In genomic region chr14:38944691-38945090, GRCh38 we compare ENCODE assay signal across 11 cellular contexts.
DNase-seq lines count a peak whose midpoint lies in the region; ATAC-seq and TF ChIP-seq lines count a peak whose summit lies in the region.
"Had no signal": no experiment of that assay in that cellular context is flagged by ENCODE, and none has a peak within 500 bp of the region (broad histone marks: within the 10 kb centered on the region; RNA-seq: fewer than 3 reads in every experiment).

No MANE protein-coding gene starts in this region.

- peaks cover 2% of the 10 kb centered on the region for H3K27me3 Mint-ChIP-seq in brain

- H3K9me3 Mint-ChIP-seq in brain, result peaks cover 0 to 3% (median 2%) of the 10 kb centered on the region in 5 experiments

- peak overlapping the region in 3 of 5 experiments; percentile 16 to 60 (median 54) for H3K27ac Mint-ChIP-seq in brain

- ATAC-seq in HG03342 (IDR thresholded peaks at IDR 0.05; ENCODE audit: unreplicated experiment) (no peak), HG03442 (IDR thresholded peaks at IDR 0.05; ENCODE audit: unreplicated experiment) (no peak), GM21515 (IDR thresholded peaks at IDR 0.05; ENCODE audit: unreplicated experiment) (no peak), GM19328 (IDR thresholded peaks at IDR 0.05; ENCODE audit: unreplicated experiment) (no peak)

- TF ChIP-seq CTCF in brain (conservative IDR thresholded peaks at IDR 0.05), result no peak

- H3K36me3 Mint-ChIP-seq in brain, result no peaks in the 10 kb centered on the region

- H3K4me3 Mint-ChIP-seq in brain, result peak overlapping the region in 2 of 5 experiments; percentile 1 to 12

- peaks cover 5% of the 10 kb centered on the region for H3K4me1 Mint-ChIP-seq in brain

- DNase-seq in DMS 273 treated with DMSO at 0.1 percent for 48 hours (lab: John Stamatoyannopoulos, UW) (peak; percentile 16), fibroblast of peridontal ligament (ENCODE audit: extremely low read depth) (peak; percentile 1), occipital lobe (lab: John Stamatoyannopoulos, UW) (peak; percentile 23)
- DNase-seq: NCI-H1105 treated with DMSO at 0.1 percent for 48 hours, NCI-H1930, NCI-H524 had no signal
